ENCODE assay signal across 8 cellular contexts in genomic region chr2:9178905-9179571, GRCh38. TPM values are rescaled to one million over a fixed set of nuclear protein-coding genes. Genes with fewer than 3 reads are reported as not detected.
DNase-seq lines count a peak whose midpoint lies in the region; ATAC-seq and TF ChIP-seq lines count a peak whose summit lies in the region.

No MANE protein-coding gene starts in this region.

- no peaks in the 10 kb centered on the region for H3K27me3 ChIP-seq in duodenal mucosa (ENCODE audit: control insufficient read depth in 1 of 2, insufficient read depth in 2 of 2, low read length in 2 of 2)
- no peaks in the 10 kb centered on the region for H3K27me3 ChIP-seq in mucosa of stomach (ENCODE audit: control insufficient read depth, insufficient read depth, low read length)

- ATAC-seq in GM21619 (IDR thresholded peaks at IDR 0.05; ENCODE audit: unreplicated experiment) = peak; percentile 68
- ATAC-seq in natural killer cell = no peak
- no peak for ATAC-seq in GM18873 (IDR thresholded peaks at IDR 0.05; ENCODE audit: low FRiP score, unreplicated experiment)
- ATAC-seq in activated CD8-positive, alpha-beta T cell treated with anti-CD3 and anti-CD28 coated beads for 36 hours = no peak

- H3K9me3 Mint-ChIP-seq in natural killer cell = no peaks in the 10 kb centered on the region
- H3K9me3 Mint-ChIP-seq in activated CD8-positive, alpha-beta T cell treated with anti-CD3 and anti-CD28 coated beads for 36 hours = no peaks in the 10 kb centered on the region

- no peaks in the 10 kb centered on the region for H3K36me3 ChIP-seq in duodenal mucosa (ENCODE audit: control insufficient read depth in 1 of 2, insufficient read depth in 2 of 2, low read length in 2 of 2)
- no peaks in the 10 kb centered on the region for H3K36me3 ChIP-seq in mucosa of stomach (ENCODE audit: control insufficient read depth, insufficient read depth, low read length)

- CTCF ChIA-PET in activated CD8-positive, alpha-beta T cell treated with anti-CD3 and anti-CD28 coated beads for 36 hours (lab: Charles Lee) = interaction anchor here (0.8 kb wide), 1 partner anchor 9 kb away, joined by 3 read pairs; no protein-coding TSS in a partner anchor

- H3K27ac Mint-ChIP-seq in natural killer cell = no peak overlapping the region
- H3K27ac Mint-ChIP-seq in activated CD8-positive, alpha-beta T cell treated with anti-CD3 and anti-CD28 coated beads for 36 hours = no peak overlapping the region

- POLR2A ChIA-PET in activated CD8-positive, alpha-beta T cell treated with anti-CD3 and anti-CD28 coated beads for 36 hours (lab: Charles Lee) = no interaction called here

- H3K9ac ChIP-seq in duodenal mucosa (ENCODE audit: low read depth in 1 of 2, low read length in 2 of 2) (peak overlapping the region in 1 of 2 donors; percentile 38), mucosa of stomach (ENCODE audit: low read length) (peak overlapping the region; percentile 51)

- peak overlapping the region; percentile 82 for H3K27ac ChIP-seq in duodenal mucosa (ENCODE audit: low read depth, low read length)

- TF ChIP-seq CTCF in natural killer cell (IDR thresholded peaks at IDR 0.05) = no peak
- no peak for TF ChIP-seq CTCF in activated CD8-positive, alpha-beta T cell treated with anti-CD3 and anti-CD28 coated beads for 36 hours (IDR thresholded peaks at IDR 0.05)

- no peaks in the 10 kb centered on the region for H3K9me3 ChIP-seq in duodenal mucosa (ENCODE audit: control insufficient read depth in 1 of 2, low read length in 2 of 2)
- no peaks in the 10 kb centered on the region for H3K9me3 ChIP-seq in mucosa of stomach (ENCODE audit: control insufficient read depth, low read length)

- H3K4me3 Mint-ChIP-seq in natural killer cell = no peak overlapping the region
- H3K4me3 Mint-ChIP-seq in activated CD8-positive, alpha-beta T cell treated with anti-CD3 and anti-CD28 coated beads for 36 hours = no peak overlapping the region

- intact Hi-C loops in natural killer cell (cut with micrococcal nuclease) = no loop called here
- intact Hi-C loops in activated CD8-positive, alpha-beta T cell treated with anti-CD3 and anti-CD28 coated beads for 36 hours (cut with micrococcal nuclease) = no loop called here

- DNase-seq in NCI-H345 (lab: John Stamatoyannopoulos, UW) (peak; percentile 98), NOMO-1 (lab: John Stamatoyannopoulos, UW; ENCODE audit: unreplicated experiment in 2 of 2) (no peak), natural killer cell (no peak)
- no peak for DNase-seq in activated CD8-positive, alpha-beta T cell treated with anti-CD3 and anti-CD28 coated beads for 36 hours

- no peaks in the 10 kb centered on the region for H3K36me3 Mint-ChIP-seq in natural killer cell
- H3K36me3 Mint-ChIP-seq in activated CD8-positive, alpha-beta T cell treated with anti-CD3 and anti-CD28 coated beads for 36 hours (ENCODE audit: low read depth) = no peaks in the 10 kb centered on the region

- peaks cover 10 to 11% of the 10 kb centered on the region in 2 donors for H3K27me3 Mint-ChIP-seq in natural killer cell (ENCODE audit: low read depth in 2 of 2)
- peaks cover 11% of the 10 kb centered on the region for H3K27me3 Mint-ChIP-seq in activated CD8-positive, alpha-beta T cell treated with anti-CD3 and anti-CD28 coated beads for 36 hours

- H3K4me3 ChIP-seq in duodenal mucosa (ENCODE audit: low read depth in 1 of 2, low read length in 2 of 2) (peak overlapping the region; percentile 4 to 40), mucosa of stomach (ENCODE audit: low read length) (no peak overlapping the region)

- no peaks in the 10 kb centered on the region for H3K4me1 Mint-ChIP-seq in natural killer cell
- H3K4me1 Mint-ChIP-seq in activated CD8-positive, alpha-beta T cell treated with anti-CD3 and anti-CD28 coated beads for 36 hours (ENCODE audit: low read depth) = no peaks in the 10 kb centered on the region

- H3K4me1 ChIP-seq in duodenal mucosa (ENCODE audit: control insufficient read depth in 1 of 2, insufficient read depth in 2 of 2, low read length in 2 of 2) (peaks cover 19 to 31% of the 10 kb centered on the region in 2 donors), mucosa of stomach (ENCODE audit: control insufficient read depth, insufficient read depth, low read length) (peaks cover 51% of the 10 kb centered on the region)

RNA-seq across cellular contexts. Expression of gene ASAP2, which starts 27.6 kb away (rescaled TPM):
- 1 to 10 TPM in 1 of 3 donors, under 1 TPM in 2; 0.20 to 1.8 (median 0.60) TPM for total RNA-seq in natural killer cell
- total RNA-seq in activated CD8-positive, alpha-beta T cell treated with anti-CD3 and anti-CD28 coated beads for 36 hours = not detected
